ENCODE assay signal across 15 cellular contexts in the genomic region with DNA sequence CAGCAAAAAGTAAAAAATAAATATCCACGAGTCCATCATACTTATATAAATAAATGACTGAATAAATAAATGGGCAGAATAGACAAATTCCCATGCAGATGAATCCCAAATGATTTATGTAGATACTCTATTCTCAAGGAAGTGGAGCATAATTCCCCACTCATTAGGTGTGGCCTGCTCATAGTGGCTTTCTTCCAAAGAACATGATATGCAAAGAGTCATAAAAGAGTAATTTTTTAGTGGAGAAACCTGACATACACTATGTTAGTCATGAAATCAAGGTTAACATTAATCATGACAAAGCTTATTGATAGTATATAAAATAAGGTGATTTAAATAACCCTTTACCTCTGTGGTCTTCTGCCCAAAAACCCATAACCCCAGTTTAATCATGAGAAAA.
"Had no signal": no experiment of that assay in that cellular context is flagged by ENCODE, and none has a peak within 500 bp of the region (broad histone marks: within the 10 kb centered on the region; RNA-seq: fewer than 3 reads in every experiment).

No MANE protein-coding gene starts in this region.

- ATAC-seq: activated CD4-positive, CD25-positive, alpha-beta regulatory T cell treated with anti-CD3 and anti-CD28 coated beads, Interleukin-2, amount 50 U/mL, for 24 hours; left cardiac atrium; stimulated activated effector memory CD8-positive, alpha-beta T cell treated with anti-CD3 and anti-CD28 coated beads, Interleukin-12 subunit alpha, Interleukin-12 subunit beta, amount 100 ng/mL, for 72 hours had no signal

- DNase-seq: activated CD4-positive, alpha-beta T cell treated with anti-CD3 and anti-CD28 coated beads, Interleukin-2, amount 50 U/mL, for 1 hour; activated CD8-positive, alpha-beta memory T cell treated with anti-CD3 and anti-CD28 coated beads for 24 hours; activated naive CD4-positive, alpha-beta T cell treated with Interleukin-2 at 50 U/mL for 16 hours; erythroblast; glutamatergic neuron; left cardiac atrium; naive B cell; ovary; sigmoid colon; stimulated activated CD4-positive, alpha-beta T cell treated with anti-CD3 and anti-CD28 coated beads, Interleukin-1b, Interleukin-23, amount 100 ng/mL, for 48 hours had no signal

- H3K27ac ChIP-seq: ascending aorta, cardiac muscle cell, neural progenitor cell, ovary, sigmoid colon had no signal
